In genomic region chr1:3248416-3249141, GRCh38 we compare ENCODE assay signal across 16 cellular contexts.
"Had no signal": no experiment of that assay in that cellular context is flagged by ENCODE, and none has a peak within 500 bp of the region (broad histone marks: within the 10 kb centered on the region; RNA-seq: fewer than 3 reads in every experiment).

No MANE protein-coding gene starts in this region.

- H3K4me2 ChIP-seq: SK-N-SH had no signal

- H2AFZ ChIP-seq: parathyroid adenoma had no signal

- H3K9me3 ChIP-seq: esophagus squamous epithelium, SK-N-SH, upper lobe of right lung had no signal

- H3K36me3 ChIP-seq: esophagus squamous epithelium, upper lobe of right lung had no signal

- H3K36me3 Mint-ChIP-seq: activated naive CD8-positive, alpha-beta T cell treated with anti-CD3 and anti-CD28 coated beads, Interleukin-2, amount 10 ng/mL, durations not matched to agents 7 days and 5 days; T-cell had no signal

- H3K79me2 ChIP-seq: parathyroid adenoma had no signal

- H3K9me3 Mint-ChIP-seq: activated naive CD8-positive, alpha-beta T cell treated with anti-CD3 and anti-CD28 coated beads, Interleukin-2, amount 10 ng/mL, durations not matched to agents 7 days and 5 days; activated T-helper 1 cell treated with anti-CD3 and anti-CD28 coated beads, Interleukin-12 subunit alpha, Interleukin-12 subunit beta, Interleukin-2, Interleukin-4 antibody, amounts not matched to agents 30 ng/mL and 10 ng/mL and 1 ng/mL, durations not matched to agents 14 hours and 24 hours and 36 hours; T-cell had no signal

- H3K27ac ChIP-seq: esophagus squamous epithelium, parathyroid adenoma, skin epidermis, upper lobe of right lung had no signal

- H3K9me2 ChIP-seq: SK-N-SH had no signal

- H3K9ac ChIP-seq: parathyroid adenoma, SK-N-SH had no signal

- H3K4me3 ChIP-seq: esophagus squamous epithelium, skin epidermis, upper lobe of right lung had no signal

- H3K4me3 Mint-ChIP-seq: activated naive CD8-positive, alpha-beta T cell treated with anti-CD3 and anti-CD28 coated beads, Interleukin-2, amount 10 ng/mL, durations not matched to agents 7 days and 5 days; activated T-helper 1 cell treated with anti-CD3 and anti-CD28 coated beads, Interleukin-12 subunit alpha, Interleukin-12 subunit beta, Interleukin-2, Interleukin-4 antibody, amounts not matched to agents 30 ng/mL and 10 ng/mL and 1 ng/mL, durations not matched to agents 14 hours and 24 hours and 36 hours; T-cell had no signal

- H3K27ac Mint-ChIP-seq: activated naive CD8-positive, alpha-beta T cell treated with anti-CD3 and anti-CD28 coated beads, Interleukin-2, amount 10 ng/mL, durations not matched to agents 7 days and 5 days; activated T-helper 1 cell treated with anti-CD3 and anti-CD28 coated beads, Interleukin-12 subunit alpha, Interleukin-12 subunit beta, Interleukin-2, Interleukin-4 antibody, amounts not matched to agents 30 ng/mL and 10 ng/mL and 1 ng/mL, durations not matched to agents 14 hours and 24 hours and 36 hours; T-cell had no signal

- ATAC-seq: T-cell, upper lobe of right lung had no signal

- H3K4me1 Mint-ChIP-seq: activated naive CD8-positive, alpha-beta T cell treated with anti-CD3 and anti-CD28 coated beads, Interleukin-2, amount 10 ng/mL, durations not matched to agents 7 days and 5 days; T-cell had no signal

- H3K4me1 ChIP-seq: parathyroid adenoma, upper lobe of right lung had no signal

- DNase-seq: activated CD4-positive, CD25-positive, alpha-beta regulatory T cell treated with anti-CD3 and anti-CD28 coated beads, Interleukin-2, amount 50 U/mL, for 72 hours; activated naive CD8-positive, alpha-beta T cell treated with anti-CD3 and anti-CD28 coated beads, Interleukin-2, amount 10 ng/mL, durations not matched to agents 7 days and 5 days; dermis blood vessel endothelial cell; esophagus squamous epithelium; hypothalamus; kidney; mesenchymal stem cell; SK-N-SH; stimulated activated CD4-positive, alpha-beta T cell treated with anti-CD3 and anti-CD28 coated beads, Interleukin-4, amount 100 ng/mL, for 24 hours; stimulated activated naive CD4-positive, alpha-beta T cell treated with Interleukin-2 at 50 U/mL for 16 hours; T-cell; T-helper 9 cell; upper lobe of right lung had no signal
